Comparison of ENCODE assay signal across 11 cellular contexts in genomic region chr11:17214338-17214737, GRCh38.
"Had no signal": no experiment of that assay in that cellular context is flagged by ENCODE, and none has a peak within 500 bp of the region (broad histone marks: within the 10 kb centered on the region; RNA-seq: fewer than 3 reads in every experiment).

No MANE protein-coding gene starts in this region.

- H3K4me3 Mint-ChIP-seq: H9, HFFc6 had no signal

- FAIRE-seq: H54, HTR-8/SVneo had no signal

- H3K4me2 ChIP-seq: KMS-11 had no signal

- H3K9ac ChIP-seq: GM23248, KMS-11 had no signal

- DNase-seq: GM23248, GOT3, H9, HCEC 1CT, HFFc6, IMR-90, Karpas-422, KBM-7 had no signal

- H3K4me3 ChIP-seq: GM23248 had no signal

- H2AFZ ChIP-seq: GM23248 had no signal

- H3K27ac Mint-ChIP-seq: H9, HFFc6 had no signal

- H3K27ac ChIP-seq: GM23248, KMS-11 had no signal
